In genomic region chr7:76437873-76438272, GRCh38 we compare ENCODE assay signal across 8 cellular contexts. TPM values are rescaled to one million over a fixed set of nuclear protein-coding genes. Genes with fewer than 3 reads are reported as not detected.
A peak's percentile ranks its signal among the peaks of the same experiment; 100 is the strongest.
DNase-seq lines count a peak whose midpoint lies in the region; ATAC-seq, FAIRE-seq and TF ChIP-seq lines count a peak whose summit lies in the region.
"Not testable (repeated sequence)": the region's sequence is repeated elsewhere in the genome, so short reads cannot be mapped to it uniquely, and the experiment has no call there.

No MANE protein-coding gene starts in this region.

- H3K27me3 ChIP-seq in KMS-11 (ENCODE audit: insufficient read depth, low read depth) = not testable (repeated sequence)

- peaks cover 16% of the 10 kb centered on the region for H3K4me1 ChIP-seq in KMS-11 (ENCODE audit: low read depth, poor library complexity, severe bottlenecking)

- H3K4me3 Mint-ChIP-seq in activated CD8-positive, alpha-beta T cell treated with anti-CD3 and anti-CD28 coated beads, Interleukin-2, amount 10 ng/mL, durations not matched to agents 7 days and 5 days = not testable (repeated sequence)

- H2AFZ ChIP-seq in KMS-11 (ENCODE audit: low read depth) = not testable (repeated sequence)

- H4K20me1 ChIP-seq in KMS-11 (ENCODE audit: insufficient read depth) = not testable (repeated sequence)

- not testable (repeated sequence) for H3K9ac ChIP-seq in KMS-11

- FAIRE-seq in D721Med (lab: Jason Lieb, UNC) = not testable (repeated sequence)

- POLR2A ChIA-PET in activated CD8-positive, alpha-beta T cell treated with anti-CD3 and anti-CD28 coated beads, Interleukin-2, amount 10 ng/mL, durations not matched to agents 7 days and 5 days (lab: Charles Lee) = not testable (repeated sequence)

- not testable (repeated sequence) for H3K9me3 Mint-ChIP-seq in activated CD8-positive, alpha-beta T cell treated with anti-CD3 and anti-CD28 coated beads, Interleukin-2, amount 10 ng/mL, durations not matched to agents 7 days and 5 days (ENCODE audit: insufficient read depth)

- not testable (repeated sequence) for H3K27me3 Mint-ChIP-seq in activated CD8-positive, alpha-beta T cell treated with anti-CD3 and anti-CD28 coated beads, Interleukin-2, amount 10 ng/mL, durations not matched to agents 7 days and 5 days (ENCODE audit: low read depth)

- not testable (repeated sequence) for H3K79me2 ChIP-seq in KMS-11 (ENCODE audit: insufficient read depth, low read depth)

- not testable (repeated sequence) for H3K27ac Mint-ChIP-seq in activated CD8-positive, alpha-beta T cell treated with anti-CD3 and anti-CD28 coated beads, Interleukin-2, amount 10 ng/mL, durations not matched to agents 7 days and 5 days

- CTCF ChIA-PET in activated CD8-positive, alpha-beta T cell treated with anti-CD3 and anti-CD28 coated beads, Interleukin-2, amount 10 ng/mL, durations not matched to agents 7 days and 5 days (lab: Charles Lee) = not testable (repeated sequence)

- H3K27ac ChIP-seq in KMS-11 = not testable (repeated sequence)

- not testable (repeated sequence) for H3K36me3 ChIP-seq in KMS-11 (ENCODE audit: insufficient read depth)

- not testable (repeated sequence) for H3K36me3 Mint-ChIP-seq in activated CD8-positive, alpha-beta T cell treated with anti-CD3 and anti-CD28 coated beads, Interleukin-2, amount 10 ng/mL, durations not matched to agents 7 days and 5 days (ENCODE audit: low read depth)

- ATAC-seq in GM21390 (IDR thresholded peaks at IDR 0.05; ENCODE audit: unreplicated experiment) = peak; percentile 63
- peak; percentile 71 for ATAC-seq in activated CD8-positive, alpha-beta T cell treated with anti-CD3 and anti-CD28 coated beads, Interleukin-2, amount 10 ng/mL, durations not matched to agents 7 days and 5 days

- not testable (repeated sequence) for H3K4me3 ChIP-seq in KMS-11 (IDR thresholded peaks at IDR 0.05; ENCODE audit: insufficient read depth, low read depth, low read length)

- H3K4me2 ChIP-seq in KMS-11 = not testable (repeated sequence)

- not testable (repeated sequence) for H3K4me1 Mint-ChIP-seq in activated CD8-positive, alpha-beta T cell treated with anti-CD3 and anti-CD28 coated beads, Interleukin-2, amount 10 ng/mL, durations not matched to agents 7 days and 5 days (ENCODE audit: low read depth)

- TF ChIP-seq CTCF in D721Med (IDR thresholded peaks at IDR 0.05; ENCODE audit: insufficient read depth, missing control alignments) = peak; percentile 64
- TF ChIP-seq CTCF in KMS-11 (conservative IDR thresholded peaks at IDR 0.05; ENCODE audit: low read depth, low read length) = peak; percentile 64

- DNase-seq in D721Med (ENCODE audit: insufficient read length, low spot score) = not testable (repeated sequence)
- DNase-seq in NOMO-1 treated with dmso at 0.1 percent for 144 hours (lab: John Stamatoyannopoulos, UW; ENCODE audit: unreplicated experiment) (peak; percentile 96), medulla oblongata (ENCODE audit: extremely low spot score) (peak; percentile 76)
- DNase-seq in activated CD8-positive, alpha-beta T cell treated with anti-CD3 and anti-CD28 coated beads, Interleukin-2, amount 10 ng/mL, durations not matched to agents 7 days and 5 days = peak; percentile 77
- DNase-seq in effector CD8-positive, alpha-beta T cell (lab: John Stamatoyannopoulos, UW) = peak; percentile 10
- peak; percentile 11 to 30 (median 16) for DNase-seq in stimulated activated CD4-positive, alpha-beta T cell treated with anti-CD3 and anti-CD28 coated beads, TNF-alpha, amount 100 ng/mL, for 1 hour (ENCODE audit: low read depth in 3 of 3, low spot score in 1 of 3)

RNA-seq across cellular contexts. Expression of gene ZP3, which starts 13.1 kb away (rescaled TPM):
- 1 to 10 TPM; 4.0 to 5.9 TPM for total RNA-seq in activated CD8-positive, alpha-beta T cell treated with anti-CD3 and anti-CD28 coated beads, Interleukin-2, amount 10 ng/mL, durations not matched to agents 7 days and 5 days

RNA-seq across cellular contexts. Expression of gene DTX2, which starts 23.6 kb away (rescaled TPM):
- total RNA-seq in activated CD8-positive, alpha-beta T cell treated with anti-CD3 and anti-CD28 coated beads, Interleukin-2, amount 10 ng/mL, durations not matched to agents 7 days and 5 days = 10 to 100 TPM; 28.0 to 30.6 TPM

RNA-seq across cellular contexts. Expression of gene SSC4D, which starts 28.4 kb away (rescaled TPM):
- total RNA-seq in activated CD8-positive, alpha-beta T cell treated with anti-CD3 and anti-CD28 coated beads, Interleukin-2, amount 10 ng/mL, durations not matched to agents 7 days and 5 days = under 1 TPM in 1 of 2 experiments, not detected in 1; 0.47 TPM
